ENCODE assay signal across 9 cellular contexts in genomic region chr21:41170442-41170841, GRCh38. TPM values are rescaled to one million over a fixed set of nuclear protein-coding genes. Genes with fewer than 3 reads are reported as not detected.
DNase-seq lines count a peak whose midpoint lies in the region; ATAC-seq and TF ChIP-seq lines count a peak whose summit lies in the region.
"Had no signal": no experiment of that assay in that cellular context is flagged by ENCODE, and none has a peak within 500 bp of the region (broad histone marks: within the 10 kb centered on the region; RNA-seq: fewer than 3 reads in every experiment).

No MANE protein-coding gene starts in this region.

- POLR2A ChIA-PET in activated CD4-positive, alpha-beta T cell treated with anti-CD3 and anti-CD28 coated beads for 36 hours (lab: Charles Lee): no interaction called here

- DNase-seq in activated CD4-positive, alpha-beta T cell treated with anti-CD3 and anti-CD28 coated beads for 36 hours: peak; percentile 50
- DNase-seq in activated CD4-positive, alpha-beta T cell treated with anti-CD3 and anti-CD28 coated beads for 4 hours: no peak
- DNase-seq in NAMALWA (ENCODE audit: low spot score): peak; percentile 57
- no peak for DNase-seq in astrocyte of the cerebellum (ENCODE audit: low read depth)
- DNase-seq in left kidney (ENCODE audit: low read depth, low spot score): peak; percentile 75
- DNase-seq in ovary: no peak
- no peak for DNase-seq in OCI-M2 (lab: John Stamatoyannopoulos, UW; ENCODE audit: unreplicated experiment)
- DNase-seq: activated naive CD8-positive, alpha-beta T cell treated with anti-CD3 and anti-CD28 coated beads, Interleukin-2, amount 10 ng/mL, durations not matched to agents 7 days and 5 days had no signal

- 38 to 51% (median 50%) methylated on average over 2 of the region's 2 CpGs for WGBS in ovary, 3 donors

- no peaks in the 10 kb centered on the region for H3K27me3 ChIP-seq in ovary

- no peaks in the 10 kb centered on the region for H3K36me3 Mint-ChIP-seq in activated CD4-positive, alpha-beta T cell treated with anti-CD3 and anti-CD28 coated beads for 36 hours (ENCODE audit: low read depth)
- H3K36me3 Mint-ChIP-seq: activated naive CD8-positive, alpha-beta T cell treated with anti-CD3 and anti-CD28 coated beads, Interleukin-2, amount 10 ng/mL, durations not matched to agents 7 days and 5 days had no signal

- no peaks in the 10 kb centered on the region for H3K4me1 ChIP-seq in ovary (ENCODE audit: insufficient read depth)

- no peak overlapping the region for H3K27ac Mint-ChIP-seq in activated CD4-positive, alpha-beta T cell treated with anti-CD3 and anti-CD28 coated beads for 36 hours
- H3K27ac Mint-ChIP-seq: activated naive CD8-positive, alpha-beta T cell treated with anti-CD3 and anti-CD28 coated beads, Interleukin-2, amount 10 ng/mL, durations not matched to agents 7 days and 5 days had no signal

- intact Hi-C loops in activated CD4-positive, alpha-beta T cell treated with anti-CD3 and anti-CD28 coated beads for 36 hours (cut with DNase I, micrococcal nuclease): no loop called here
- intact Hi-C loops in ovary (cut with DNase I): no loop called here

- no peaks in the 10 kb centered on the region for H3K9me3 ChIP-seq in ovary

- CTCF ChIA-PET in activated CD4-positive, alpha-beta T cell treated with anti-CD3 and anti-CD28 coated beads for 36 hours (lab: Charles Lee): interaction anchor here (0.6 kb wide), 1 partner anchor 1266 kb away, joined by 3 read pairs; no protein-coding TSS in a partner anchor

- TF ChIP-seq CTCF in astrocyte of the cerebellum (IDR thresholded peaks at IDR 0.05; ENCODE audit: low read depth, low read length, missing control alignments) (peak; percentile 80), ovary (IDR thresholded peaks at IDR 0.05) (peak in 1 of 3 donors; percentile 25)

- H3K9me3 Mint-ChIP-seq in activated CD4-positive, alpha-beta T cell treated with anti-CD3 and anti-CD28 coated beads for 36 hours (ENCODE audit: low read depth): no peaks in the 10 kb centered on the region
- H3K9me3 Mint-ChIP-seq: activated naive CD8-positive, alpha-beta T cell treated with anti-CD3 and anti-CD28 coated beads, Interleukin-2, amount 10 ng/mL, durations not matched to agents 7 days and 5 days had no signal

- peaks cover 5% of the 10 kb centered on the region for H3K4me1 Mint-ChIP-seq in activated CD4-positive, alpha-beta T cell treated with anti-CD3 and anti-CD28 coated beads for 36 hours

- H3K36me3 ChIP-seq in ovary: no peaks in the 10 kb centered on the region

- no peak for ATAC-seq in activated CD4-positive, alpha-beta T cell treated with anti-CD3 and anti-CD28 coated beads for 36 hours
- no peak for ATAC-seq in HG03342 (IDR thresholded peaks at IDR 0.05; ENCODE audit: unreplicated experiment)

- H3K4me3 Mint-ChIP-seq in activated CD4-positive, alpha-beta T cell treated with anti-CD3 and anti-CD28 coated beads for 36 hours: no peak overlapping the region

- TF ChIP-seq EP300 in ovary (IDR thresholded peaks at IDR 0.05): no peak

- in situ Hi-C loops in astrocyte of the cerebellum (cut with HindIII; ENCODE audit: low sequenced_read_pairs): no loop called here

- no peak overlapping the region for H3K27ac ChIP-seq in ovary

- no peak overlapping the region for H3K4me3 ChIP-seq in astrocyte of the cerebellum (ENCODE audit: low read depth, low read length)
- H3K4me3 ChIP-seq in ovary: no peak overlapping the region

- peaks cover 34% of the 10 kb centered on the region for H3K27me3 Mint-ChIP-seq in activated CD4-positive, alpha-beta T cell treated with anti-CD3 and anti-CD28 coated beads for 36 hours

- no peak for TF ChIP-seq POLR2A in ovary (IDR thresholded peaks at IDR 0.05)

RNA-seq across cellular contexts. Expression of gene BACE2, which starts 2.5 kb away (rescaled TPM):
- under 1 TPM; 0.25 to 0.50 TPM for total RNA-seq in activated CD4-positive, alpha-beta T cell treated with anti-CD3 and anti-CD28 coated beads for 36 hours
- total RNA-seq in ovary: 10 to 100 TPM; 11.4 to 48.6 (median 24.4) TPM
- 10 to 100 TPM; 16.4 to 75.6 TPM for polyA plus RNA-seq in ovary

Comparison
In these comparisons a context has a peak if more than half of its experiments do, and no peak if none do; other contexts are left out.
1. DNase-seq: peak in activated CD4-positive, alpha-beta T cell treated with anti-CD3 and anti-CD28 coated beads for 36 hours (single experiment), NAMALWA (single experiment) and left kidney (single experiment); none in activated CD4-positive, alpha-beta T cell treated with anti-CD3 and anti-CD28 coated beads for 4 hours (0 of 2), astrocyte of the cerebellum (single experiment), ovary (0 of 5) and OCI-M2 (single experiment).
2. RNA of gene BACE2, which starts 2.5 kb away (total RNA-seq): 11.4 to 48.6 TPM in ovary; 0.25 to 0.50 TPM in activated CD4-positive, alpha-beta T cell treated with anti-CD3 and anti-CD28 coated beads for 36 hours; every median in the first group is over 4 times any median in the second.